In the genomic region with DNA sequence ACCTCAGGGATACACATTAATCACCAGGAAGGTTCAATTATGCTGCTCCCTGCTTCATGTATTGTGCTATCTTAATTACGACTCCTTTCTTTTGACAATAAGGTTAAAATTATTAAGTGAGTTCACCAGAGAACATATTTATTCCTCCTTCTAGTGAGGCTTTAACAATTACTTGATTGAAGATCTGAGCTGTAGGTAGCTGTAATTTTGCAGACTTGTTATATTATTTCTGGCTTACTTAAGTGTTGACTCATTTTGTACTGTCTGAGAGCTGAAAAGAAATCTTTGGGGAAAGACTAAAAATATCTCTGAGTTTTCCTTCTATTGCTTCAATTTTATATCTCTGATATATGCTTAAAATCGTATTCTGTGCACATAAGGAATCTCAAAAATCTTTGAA, we compare ENCODE assay signal across 21 cellular contexts.
DNase-seq lines count a peak whose midpoint lies in the region; ATAC-seq, FAIRE-seq and TF ChIP-seq lines count a peak whose summit lies in the region.
"Had no signal": no experiment of that assay in that cellular context is flagged by ENCODE, and none has a peak within 500 bp of the region (broad histone marks: within the 10 kb centered on the region; RNA-seq: fewer than 3 reads in every experiment).

No MANE protein-coding gene starts in this region.

- H3K27ac ChIP-seq in astrocyte (ENCODE audit: low read depth, low read length), result no peak overlapping the region
- H3K27ac ChIP-seq: 22Rv1, A549, C4-2B had no signal

- H3K4me3 ChIP-seq in astrocyte (ENCODE audit: insufficient read depth, low read depth, low read length), result no peak overlapping the region
- H3K4me3 ChIP-seq: A549 had no signal

- H3K4me3 Mint-ChIP-seq in astrocyte (ENCODE audit: unreplicated experiment), result no peak overlapping the region
- no peak overlapping the region for H3K4me3 Mint-ChIP-seq in chondrocyte (ENCODE audit: unreplicated experiment)
- H3K4me3 Mint-ChIP-seq in MCF 10A (ENCODE audit: unreplicated experiment), result no peak overlapping the region
- H3K4me3 Mint-ChIP-seq: CD4-positive, alpha-beta T cell; HFFc6 had no signal

- H2AFZ ChIP-seq in astrocyte (ENCODE audit: low read depth, low read length), result peak overlapping the region; percentile 57

- FAIRE-seq in astrocyte (lab: Jason Lieb, UNC), result no peak
- FAIRE-seq: A549, HTR-8/SVneo had no signal

- no peaks in the 10 kb centered on the region for H3K79me2 ChIP-seq in astrocyte (ENCODE audit: insufficient read depth, low read length)

- peak overlapping the region; percentile 21 for H3K4me2 ChIP-seq in astrocyte (ENCODE audit: low read length)
- H3K4me2 ChIP-seq: A549 had no signal

- no peaks in the 10 kb centered on the region for H3K9me3 ChIP-seq in astrocyte (ENCODE audit: insufficient read depth, low read depth, low read length)
- H3K9me3 ChIP-seq: A549 had no signal

- no peak overlapping the region for H3K9ac ChIP-seq in astrocyte (ENCODE audit: low read length)

- no peaks in the 10 kb centered on the region for H3K27me3 ChIP-seq in astrocyte (ENCODE audit: insufficient read depth, low read length)

- no peak for TF ChIP-seq CTCF in astrocyte (IDR thresholded peaks at IDR 0.05; ENCODE audit: insufficient read depth, low read depth, low read length)
- TF ChIP-seq CTCF in chondrocyte (IDR thresholded peaks at IDR 0.05), result no peak
- no peak for TF ChIP-seq CTCF in MCF 10A (IDR thresholded peaks at IDR 0.05; ENCODE audit: unreplicated experiment)

- ATAC-seq in activated naive CD4-positive, alpha-beta T cell treated with anti-CD3 and anti-CD28 coated beads, Interleukin-2, amount 50 U/mL, for 72 hours, result no peak
- ATAC-seq: A549, HCT116 had no signal

- H3K4me1 ChIP-seq in astrocyte (ENCODE audit: insufficient read depth, low read length), result peaks cover 7% of the 10 kb centered on the region
- H3K4me1 ChIP-seq: A549 had no signal

- in situ Hi-C loops in Caki2 (cut with HindIII; ENCODE audit: low pct_unique_long_range_greater_than_20kb, low sequenced_read_pairs), result no loop called here

- H3K36me3 Mint-ChIP-seq in astrocyte (ENCODE audit: low read depth, unreplicated experiment) (no peaks in the 10 kb centered on the region), chondrocyte (ENCODE audit: low read depth) (no peaks in the 10 kb centered on the region), MCF 10A (ENCODE audit: insufficient read depth, unreplicated experiment) (no peaks in the 10 kb centered on the region)
- peaks cover 0 to 4% of the 10 kb centered on the region in 2 donors for H3K36me3 Mint-ChIP-seq in activated naive CD4-positive, alpha-beta T cell treated with anti-CD3 and anti-CD28 coated beads, Interleukin-2, amount 50 U/mL, for 72 hours

- peaks cover under 1% of the 10 kb centered on the region for H3K9me3 Mint-ChIP-seq in astrocyte (ENCODE audit: unreplicated experiment)
- H3K9me3 Mint-ChIP-seq in chondrocyte (ENCODE audit: low read depth), result peaks cover under 1% of the 10 kb centered on the region
- H3K9me3 Mint-ChIP-seq in MCF 10A (ENCODE audit: unreplicated experiment), result no peaks in the 10 kb centered on the region
- peaks cover 7 to 13% of the 10 kb centered on the region in 2 donors for H3K9me3 Mint-ChIP-seq in activated naive CD4-positive, alpha-beta T cell treated with anti-CD3 and anti-CD28 coated beads, Interleukin-2, amount 50 U/mL, for 72 hours

- CTCF ChIA-PET in MCF 10A (lab: Yijun Ruan, JAX), result no interaction called here

- no TSS peak for BruUV-seq in MCF 10A (replicated peaks; lab: Mats Ljungman, UMichigan)

- H3K4me1 Mint-ChIP-seq in astrocyte (ENCODE audit: low read depth, unreplicated experiment) (peaks cover 8% of the 10 kb centered on the region), chondrocyte (ENCODE audit: low read depth) (peaks cover 27% of the 10 kb centered on the region), MCF 10A (ENCODE audit: insufficient read depth, unreplicated experiment) (no peaks in the 10 kb centered on the region)

- POLR2A ChIA-PET in MCF 10A (lab: Yijun Ruan, JAX), result no interaction called here

- H3K27ac Mint-ChIP-seq in astrocyte (ENCODE audit: unreplicated experiment), result no peak overlapping the region
- H3K27ac Mint-ChIP-seq in chondrocyte (ENCODE audit: unreplicated experiment), result peak overlapping the region; percentile 45
- H3K27ac Mint-ChIP-seq in MCF 10A (ENCODE audit: low read depth, unreplicated experiment), result no peak overlapping the region
- H3K27ac Mint-ChIP-seq in activated naive CD4-positive, alpha-beta T cell treated with anti-CD3 and anti-CD28 coated beads, Interleukin-2, amount 50 U/mL, for 72 hours, result no peak overlapping the region
- H3K27ac Mint-ChIP-seq: CD4-positive, alpha-beta T cell; HFFc6 had no signal

- DNase-seq in Caki2 (ENCODE audit: low read depth) (peak; percentile 4), astrocyte (ENCODE audit: low read depth) (peak; percentile 77), chondrocyte (ENCODE audit: low spot score) (no peak), superior temporal gyrus (ENCODE audit: extremely low spot score) (peak; percentile 58), MCF 10A (ENCODE audit: unreplicated experiment) (no peak)
- DNase-seq in stimulated activated CD4-positive, alpha-beta T cell treated with anti-CD3 and anti-CD28 coated beads, Interleukin-2, amount 100 ng/mL, for 24 hours, result no peak
- DNase-seq in activated naive CD4-positive, alpha-beta T cell treated with anti-CD3 and anti-CD28 coated beads, Interleukin-2, amount 50 U/mL, for 72 hours (ENCODE audit: low spot score in 2 of 2), result no peak
- DNase-seq: AML-193; Calu3; CD4-positive, alpha-beta T cell; DMS79 treated with DMSO at 0.1 percent for 48 hours; GF-D8; GOT3; H7; HFFc6; IMR-90 had no signal

- H3K27me3 Mint-ChIP-seq in astrocyte (ENCODE audit: low read depth, unreplicated experiment), result no peaks in the 10 kb centered on the region
- H3K27me3 Mint-ChIP-seq in chondrocyte (ENCODE audit: low read depth), result no peaks in the 10 kb centered on the region
- H3K27me3 Mint-ChIP-seq in MCF 10A (ENCODE audit: insufficient read depth, unreplicated experiment), result peaks cover 31% of the 10 kb centered on the region
- H3K27me3 Mint-ChIP-seq: CD4-positive, alpha-beta T cell had no signal

- H3K36me3 ChIP-seq in astrocyte (ENCODE audit: insufficient read depth, low read length), result no peaks in the 10 kb centered on the region

- intact Hi-C loops in MCF 10A (cut with micrococcal nuclease), result no loop called here

- H4K20me1 ChIP-seq in astrocyte (ENCODE audit: insufficient read depth, low read length), result no peaks in the 10 kb centered on the region

Comparison
In these comparisons a context has a peak if more than half of its experiments do, and no peak if none do; other contexts are left out.
1. DNase-seq: peak in Caki2 (single experiment), astrocyte (single experiment) and superior temporal gyrus (single experiment); none in chondrocyte (single experiment), MCF 10A (single experiment), stimulated activated CD4-positive, alpha-beta T cell treated with anti-CD3 and anti-CD28 coated beads, Interleukin-2, amount 100 ng/mL, for 24 hours (0 of 2) and activated naive CD4-positive, alpha-beta T cell treated with anti-CD3 and anti-CD28 coated beads, Interleukin-2, amount 50 U/mL, for 72 hours (0 of 2).